ENCODE assay signal across 8 cellular contexts in genomic region chr7:130071701-130072622, GRCh38. TPM values are rescaled to one million over a fixed set of nuclear protein-coding genes. Genes with fewer than 3 reads are reported as not detected.
A peak's percentile ranks its signal among the peaks of the same experiment; 100 is the strongest.
DNase-seq lines count a peak whose midpoint lies in the region; ATAC-seq and TF ChIP-seq lines count a peak whose summit lies in the region.

No MANE protein-coding gene starts in this region.

- H3K36me3 Mint-ChIP-seq in type B pancreatic cell = peaks cover 14% of the 10 kb centered on the region

- in situ Hi-C loops in ACHN (cut with HindIII; ENCODE audit: low pct_ligation_motif_present, low pct_unique_long_range_greater_than_20kb, low sequenced_read_pairs) = no loop called here

- peak; percentile 36 for ATAC-seq in GM18508 (IDR thresholded peaks at IDR 0.05; ENCODE audit: insufficient read depth, unreplicated experiment)

- DNase-seq in ACHN (peak; percentile 92), LoVo (ENCODE audit: low spot score) (peak; percentile 90), RPMI8226 (peak; percentile 85), germinal center (ENCODE audit: low spot score) (peak; percentile 70), non-pigmented ciliary epithelial cell (ENCODE audit: low read depth) (peak; percentile 70), type B pancreatic cell (ENCODE audit: extremely low spot score, unreplicated experiment) (no peak)
- peak; percentile 56 for DNase-seq in activated naive CD4-positive, alpha-beta T cell treated with Interleukin-2 at 50 U/mL for 16 hours

- H3K27me3 Mint-ChIP-seq in type B pancreatic cell = no peaks in the 10 kb centered on the region

- no peaks in the 10 kb centered on the region for H3K9me3 Mint-ChIP-seq in type B pancreatic cell

- TF ChIP-seq CTCF in type B pancreatic cell (conservative IDR thresholded peaks at IDR 0.05) = peak; percentile 98

- peak overlapping the region; percentile 95 for H3K4me3 Mint-ChIP-seq in type B pancreatic cell

- H3K27ac Mint-ChIP-seq in type B pancreatic cell = peak overlapping the region; percentile 94

- H3K4me1 Mint-ChIP-seq in type B pancreatic cell (ENCODE audit: unreplicated experiment) = peaks cover 46% of the 10 kb centered on the region

RNA-seq across cellular contexts. Expression of gene KLHDC10, which starts 1.6 kb away (rescaled TPM):
- 34.6 and 43.6 TPM in 2 replicates for total RNA-seq in type B pancreatic cell (ENCODE audit: low replicate concordance)

RNA-seq across cellular contexts. Expression of gene ZC3HC1, which starts 20.8 kb away (rescaled TPM):
- total RNA-seq in type B pancreatic cell (ENCODE audit: low replicate concordance) = 15.7 and 26.7 TPM in 2 replicates
